ENCODE assay signal across 8 cellular contexts in genomic region chr11:67485873-67486343, GRCh38. TPM values are rescaled to one million over a fixed set of nuclear protein-coding genes. Genes with fewer than 3 reads are reported as not detected.
DNase-seq lines count a peak whose midpoint lies in the region; ATAC-seq and TF ChIP-seq lines count a peak whose summit lies in the region.
"Not testable (repeated sequence)": the region's sequence is repeated elsewhere in the genome, so short reads cannot be mapped to it uniquely, and the experiment has no call there.

No MANE protein-coding gene starts in this region.

- peaks cover 58% of the 10 kb centered on the region for H3K36me3 Mint-ChIP-seq in activated CD4-positive, alpha-beta T cell treated with anti-CD3 and anti-CD28 coated beads, Interleukin-2, amount 10 ng/mL, durations not matched to agents 24 days and 14 days (ENCODE audit: low read depth)
- H3K36me3 Mint-ChIP-seq in endothelial cell (ENCODE audit: low read depth, unreplicated experiment) (peaks cover 29% of the 10 kb centered on the region), nephron progenitor cell (ENCODE audit: low read depth) (peaks cover 19% of the 10 kb centered on the region)

- peak; percentile 16 for DNase-seq in NCI-H748 (lab: John Stamatoyannopoulos, UW; ENCODE audit: unreplicated experiment)
- peak; percentile 86 for DNase-seq in activated CD4-positive, alpha-beta T cell treated with anti-CD3 and anti-CD28 coated beads, Interleukin-2, amount 10 ng/mL, durations not matched to agents 24 days and 14 days
- DNase-seq in activated gamma-delta T cell treated with Interleukin-2 at 50 U/mL for 16 hours, result peak; percentile 30
- DNase-seq in endothelial cell (ENCODE audit: low spot score); nephron progenitor cell; tibial nerve (ENCODE audit: low spot score in 2 of 2): not testable (repeated sequence)

- H3K4me1 ChIP-seq in DOHH2 (ENCODE audit: control insufficient read depth, low read length) (peaks cover 50% of the 10 kb centered on the region), tibial nerve (peaks cover 0 to 41% (median 21%) of the 10 kb centered on the region in 4 donors)

- intact Hi-C loops in activated CD4-positive, alpha-beta T cell treated with anti-CD3 and anti-CD28 coated beads, Interleukin-2, amount 10 ng/mL, durations not matched to agents 24 days and 14 days (cut with micrococcal nuclease), result loop anchor here (2.0 to 10.0 kb wide), 3 partner anchors 49 to 531 kb away; partner anchors contain the start of genes PC and PTPRCAP

- ATAC-seq in GM21447 (IDR thresholded peaks at IDR 0.05; ENCODE audit: unreplicated experiment), result peak; percentile 24

- peak overlapping the region; percentile 96 for H3K4me3 Mint-ChIP-seq in activated CD4-positive, alpha-beta T cell treated with anti-CD3 and anti-CD28 coated beads, Interleukin-2, amount 10 ng/mL, durations not matched to agents 24 days and 14 days
- H3K4me3 Mint-ChIP-seq in endothelial cell (ENCODE audit: unreplicated experiment), result peak overlapping the region; percentile 26
- H3K4me3 Mint-ChIP-seq in nephron progenitor cell, result peak overlapping the region; percentile 40

- H3K9me2 ChIP-seq in DOHH2 (replicated peaks; ENCODE audit: control insufficient read depth, low read length), result not testable (repeated sequence)

- 87 to 89% methylated on average over 7 of the region's 7 CpGs for WGBS in tibial nerve, 2 donors

- H4K20me1 ChIP-seq in DOHH2 (ENCODE audit: control insufficient read depth, insufficient read depth, low read depth, low read length), result not testable (repeated sequence)

- H3K9me3 ChIP-seq in DOHH2 (ENCODE audit: control insufficient read depth, insufficient read depth, low read length); tibial nerve: not testable (repeated sequence)

- not testable (repeated sequence) for TF ChIP-seq EP300 in tibial nerve (IDR thresholded peaks at IDR 0.05)

- not testable (repeated sequence) for TF ChIP-seq POLR2A in tibial nerve (IDR thresholded peaks at IDR 0.05)

- not testable (repeated sequence) for TF ChIP-seq CTCF in DOHH2 (IDR thresholded peaks at IDR 0.05; ENCODE audit: low read depth, low read length, poor library complexity, severe bottlenecking); endothelial cell (IDR thresholded peaks at IDR 0.05; ENCODE audit: unreplicated experiment); nephron progenitor cell (IDR thresholded peaks at IDR 0.05); tibial nerve (IDR thresholded peaks at IDR 0.05)

- H3K27me3 ChIP-seq in DOHH2 (ENCODE audit: control insufficient read depth, low read length); tibial nerve: not testable (repeated sequence)

- peak overlapping the region; percentile 86 for H3K4me2 ChIP-seq in DOHH2 (ENCODE audit: low read length)

- peak overlapping the region; percentile 47 for H3K4me3 ChIP-seq in DOHH2 (ENCODE audit: low read length)
- not testable (repeated sequence) for H3K4me3 ChIP-seq in tibial nerve

- peak overlapping the region; percentile 99 for H3K27ac Mint-ChIP-seq in activated CD4-positive, alpha-beta T cell treated with anti-CD3 and anti-CD28 coated beads, Interleukin-2, amount 10 ng/mL, durations not matched to agents 24 days and 14 days
- H3K27ac Mint-ChIP-seq in endothelial cell (ENCODE audit: unreplicated experiment); nephron progenitor cell: not testable (repeated sequence)

- H3K4me1 Mint-ChIP-seq in activated CD4-positive, alpha-beta T cell treated with anti-CD3 and anti-CD28 coated beads, Interleukin-2, amount 10 ng/mL, durations not matched to agents 24 days and 14 days, result peaks cover 59% of the 10 kb centered on the region
- H3K4me1 Mint-ChIP-seq in endothelial cell (ENCODE audit: unreplicated experiment) (peaks cover 16% of the 10 kb centered on the region), nephron progenitor cell (peaks cover 57% of the 10 kb centered on the region)

- peaks cover 43% of the 10 kb centered on the region for H3K79me2 ChIP-seq in DOHH2 (ENCODE audit: control insufficient read depth, low read length)

- H3K9me3 Mint-ChIP-seq in activated CD4-positive, alpha-beta T cell treated with anti-CD3 and anti-CD28 coated beads, Interleukin-2, amount 10 ng/mL, durations not matched to agents 24 days and 14 days; endothelial cell (ENCODE audit: unreplicated experiment); nephron progenitor cell: not testable (repeated sequence)

- H3K27ac ChIP-seq in DOHH2 (ENCODE audit: low read depth, low read length) (peak overlapping the region; percentile 81), tibial nerve (peak overlapping the region in 3 of 4 donors; percentile 58 to 92 (median 85))

- peaks cover 47% of the 10 kb centered on the region for H3K36me3 ChIP-seq in DOHH2 (ENCODE audit: control insufficient read depth, low read length)
- H3K36me3 ChIP-seq in tibial nerve, result peaks cover 0 to 40% (median 9%) of the 10 kb centered on the region in 3 donors

- peaks cover 27% of the 10 kb centered on the region for H3F3A ChIP-seq in DOHH2 (ENCODE audit: control insufficient read depth, insufficient read depth)

- H3K27me3 Mint-ChIP-seq in activated CD4-positive, alpha-beta T cell treated with anti-CD3 and anti-CD28 coated beads, Interleukin-2, amount 10 ng/mL, durations not matched to agents 24 days and 14 days, result not testable (repeated sequence)
- H3K27me3 Mint-ChIP-seq in endothelial cell (ENCODE audit: unreplicated experiment) (peaks cover 16% of the 10 kb centered on the region), nephron progenitor cell (ENCODE audit: low read depth, poor library complexity) (peaks cover 13% of the 10 kb centered on the region)

RNA-seq across cellular contexts. Expression of gene AIP, which starts 3.1 kb away (rescaled TPM):
- 186 and 189 TPM in 2 replicates for total RNA-seq in activated CD4-positive, alpha-beta T cell treated with anti-CD3 and anti-CD28 coated beads, Interleukin-2, amount 10 ng/mL, durations not matched to agents 24 days and 14 days
- total RNA-seq in endothelial cell (ENCODE audit: unreplicated experiment) (32.9 TPM), tibial nerve (100 to 1,000 TPM in 2 of 4 donors, 10 to 100 TPM in 2; 88.2 to 117 (median 96.0) TPM)

RNA-seq across cellular contexts. Expression of gene TMEM134, which starts 16.9 kb away (rescaled TPM):
- 56.8 and 58.3 TPM in 2 replicates for total RNA-seq in activated CD4-positive, alpha-beta T cell treated with anti-CD3 and anti-CD28 coated beads, Interleukin-2, amount 10 ng/mL, durations not matched to agents 24 days and 14 days
- 47.4 TPM for total RNA-seq in endothelial cell (ENCODE audit: unreplicated experiment)
- 100 to 1,000 TPM in 2 of 4 donors, 10 to 100 TPM in 2; 49.2 to 184 (median 96.6) TPM for total RNA-seq in tibial nerve

RNA-seq across cellular contexts. Expression of gene PITPNM1, which starts 19.3 kb away (rescaled TPM):
- 126 and 128 TPM in 2 replicates for total RNA-seq in activated CD4-positive, alpha-beta T cell treated with anti-CD3 and anti-CD28 coated beads, Interleukin-2, amount 10 ng/mL, durations not matched to agents 24 days and 14 days
- 11.5 TPM for total RNA-seq in endothelial cell (ENCODE audit: unreplicated experiment)
- 10 to 100 TPM; 22.8 to 69.6 (median 38.6) TPM for total RNA-seq in tibial nerve

RNA-seq across cellular contexts. Expression of gene CDK2AP2, which starts 22.1 kb away (rescaled TPM):
- 93.5 and 97.9 TPM in 2 replicates for total RNA-seq in activated CD4-positive, alpha-beta T cell treated with anti-CD3 and anti-CD28 coated beads, Interleukin-2, amount 10 ng/mL, durations not matched to agents 24 days and 14 days
- total RNA-seq in endothelial cell (ENCODE audit: unreplicated experiment) (27.8 TPM), tibial nerve (10 to 100 TPM; 75.4 to 90.8 (median 80.6) TPM)

RNA-seq across cellular contexts. Expression of gene CABP4, which starts 30.8 kb away (rescaled TPM):
- 0.66 and 0.68 TPM in 2 replicates for total RNA-seq in activated CD4-positive, alpha-beta T cell treated with anti-CD3 and anti-CD28 coated beads, Interleukin-2, amount 10 ng/mL, durations not matched to agents 24 days and 14 days
- total RNA-seq in endothelial cell (ENCODE audit: unreplicated experiment), result not detected
- total RNA-seq in tibial nerve, result 1 to 10 TPM in 3 of 4 donors, under 1 TPM in 1; 0.21 to 5.7 (median 3.6) TPM

Comparison
In these comparisons a context has a peak if more than half of its experiments do, and no peak if none do; other contexts are left out.
1. H3K4me3 Mint-ChIP-seq: peak in every context shown above with its lines; median percentile 96 in activated CD4-positive, alpha-beta T cell treated with anti-CD3 and anti-CD28 coated beads, Interleukin-2, amount 10 ng/mL, durations not matched to agents 24 days and 14 days; 40 in nephron progenitor cell; 26 in endothelial cell.